11 cellular contexts compared by ENCODE assay signal in genomic region chr21:38170705-38171682, GRCh38.
DNase-seq lines count a peak whose midpoint lies in the region; ATAC-seq, FAIRE-seq and TF ChIP-seq lines count a peak whose summit lies in the region.
"Had no signal": no experiment of that assay in that cellular context is flagged by ENCODE, and none has a peak within 500 bp of the region (broad histone marks: within the 10 kb centered on the region; RNA-seq: fewer than 3 reads in every experiment).

No MANE protein-coding gene starts in this region.

- H3K18ac ChIP-seq in H1 (ENCODE audit: extremely low read depth, low read length): no peak overlapping the region

- no peaks in the 10 kb centered on the region for H3K23me2 ChIP-seq in H1 (ENCODE audit: low read depth, low read length)

- peak overlapping the region; percentile 71; the same call in 1 of the 2 replicates for H2AFZ ChIP-seq in H1 (ENCODE audit: low read length)

- H4K5ac ChIP-seq in H1 (ENCODE audit: insufficient read length, low read depth, low read length): no peak overlapping the region

- no peak for TF ChIP-seq EP300 in H1 (IDR thresholded peaks at IDR 0.05; ENCODE audit: borderline replicate concordance in 1 of 2, low read depth in 2 of 2, low read length in 2 of 2)
- no peak for TF ChIP-seq EP300 in transverse colon (IDR thresholded peaks at IDR 0.05; ENCODE audit: low read depth)

- H4K20me1 ChIP-seq in H1 (replicated peaks in 1 of 2; ENCODE audit: control insufficient read depth in 1 of 2, insufficient read depth in 2 of 2, low read length in 2 of 2): no peaks in the 10 kb centered on the region

- H3K36me3 ChIP-seq in H1 (ENCODE audit: control insufficient read depth in 2 of 4, insufficient read depth in 4 of 4, low read length in 3 of 4) (no peaks in the 10 kb centered on the region), mesodermal cell (ENCODE audit: control insufficient read depth, insufficient read depth, low read length) (no peaks in the 10 kb centered on the region), Peyer's patch (no peaks in the 10 kb centered on the region), transverse colon (no peaks in the 10 kb centered on the region)
- H3K36me3 ChIP-seq: adrenal gland had no signal

- H2BK5ac ChIP-seq in H1 (ENCODE audit: low read depth, low read length): peak overlapping the region; percentile 16; the same call in 1 of the 2 replicates

- intact Hi-C loops in transverse colon (cut with DNase I; ENCODE audit: low total_unique reads): no loop called here

- H3K36me3 Mint-ChIP-seq in effector memory CD8-positive, alpha-beta T cell (ENCODE audit: insufficient read depth): no peaks in the 10 kb centered on the region
- H3K36me3 Mint-ChIP-seq: naive thymus-derived CD8-positive, alpha-beta T cell had no signal

- peak overlapping the region; percentile 77; the same call in 1 of the 2 replicates for H2BK20ac ChIP-seq in H1 (ENCODE audit: low read length)

- H3K4me2 ChIP-seq in H1 (ENCODE audit: insufficient read depth in 1 of 2, low read depth in 2 of 2, low read length in 2 of 2): peak overlapping the region in 1 of 2 experiments; percentile 51; a peak in 2 of 4 replicates

- CTCF ChIA-PET in H1 (lab: Charles Lee; ENCODE audit: partially characterized antibody): interaction anchor here (0.6 to 12.0 kb wide), 39 partner anchors 9 to 639 kb away, joined by 3 to 366 read pairs (median 4); no protein-coding TSS in a partner anchor

- TF ChIP-seq CTCF in H1 (IDR thresholded peaks at IDR 0.05; ENCODE audit: control extremely low read depth in 1 of 3, insufficient read depth in 1 of 3, low read depth in 1 of 3, low read length in 3 of 3) (peak in 1 of 3 experiments; percentile 41; a peak in 1 of 4 replicates), Peyer's patch (IDR thresholded peaks at IDR 0.05) (no peak), GM10266 (IDR thresholded peaks at IDR 0.05; ENCODE audit: control insufficient read depth, insufficient read depth, low read depth, missing control alignments) (no peak), transverse colon (IDR thresholded peaks at IDR 0.05) (no peak)

- H2BK12ac ChIP-seq in H1 (ENCODE audit: low read depth, low read length): peak overlapping the region; percentile 28; the same call in 1 of the 2 replicates

- no peak overlapping the region for H4K8ac ChIP-seq in H1 (ENCODE audit: extremely low read depth, insufficient read depth, low read length)

- H3K4me3 ChIP-seq in H1 (ENCODE audit: extremely low read depth in 1 of 4, insufficient read depth in 2 of 4, low read depth in 3 of 4, low read length in 4 of 4): 0 out of 8 replicates have a peak overlapping the region, but pooled peaks of 1 of the 4 experiments have one; percentile 7
- no peak overlapping the region for H3K4me3 ChIP-seq in mesodermal cell (ENCODE audit: extremely low read depth, insufficient read depth, low read length, poor library complexity, severe bottlenecking)
- H3K4me3 ChIP-seq in Peyer's patch: no peak overlapping the region
- H3K4me3 ChIP-seq in transverse colon: no peak overlapping the region
- H3K4me3 ChIP-seq: adrenal gland had no signal

- TF ChIP-seq POLR2A in H1 (IDR thresholded peaks at IDR 0.05; ENCODE audit: control extremely low read depth in 1 of 2, low read depth in 2 of 2, low read length in 2 of 2) (no peak), Peyer's patch (IDR thresholded peaks at IDR 0.05) (no peak), transverse colon (IDR thresholded peaks at IDR 0.05) (no peak)

- no peak for FAIRE-seq in H1 (lab: Jason Lieb, UNC)
- FAIRE-seq: H54 had no signal

- H3K9me3 ChIP-seq in H1 (ENCODE audit: insufficient read depth in 2 of 2, low read depth in 1 of 2, low read length in 1 of 2) (no peaks in the 10 kb centered on the region), mesodermal cell (ENCODE audit: control insufficient read depth, low read length) (no peaks in the 10 kb centered on the region), Peyer's patch (no peaks in the 10 kb centered on the region), transverse colon (no peaks in the 10 kb centered on the region)
- H3K9me3 ChIP-seq: adrenal gland had no signal

- no peak for ATAC-seq in effector memory CD8-positive, alpha-beta T cell (replicated peaks)
- ATAC-seq: naive thymus-derived CD8-positive, alpha-beta T cell had no signal

- no peak overlapping the region for H3K23ac ChIP-seq in H1 (ENCODE audit: insufficient read length)

- no peaks in the 10 kb centered on the region for H3K9me3 Mint-ChIP-seq in effector memory CD8-positive, alpha-beta T cell
- H3K9me3 Mint-ChIP-seq: naive thymus-derived CD8-positive, alpha-beta T cell had no signal

- H3K9ac ChIP-seq in H1 (replicated peaks in 1 of 4; ENCODE audit: extremely low read depth in 1 of 4, low read depth in 3 of 4, low read length in 3 of 4): no peak overlapping the region

- no peak overlapping the region for H3K4ac ChIP-seq in H1 (replicated peaks; ENCODE audit: insufficient read length, low read depth, low read length)

- H2BK15ac ChIP-seq in H1 (ENCODE audit: low read length): no peak overlapping the region

- H2AK5ac ChIP-seq in H1 (ENCODE audit: low read depth, low read length): no peak overlapping the region

- no peak overlapping the region for H3K14ac ChIP-seq in H1 (ENCODE audit: insufficient read length)

- H3K4me3 Mint-ChIP-seq in effector memory CD8-positive, alpha-beta T cell: no peak overlapping the region
- H3K4me3 Mint-ChIP-seq: naive thymus-derived CD8-positive, alpha-beta T cell had no signal

- no peak overlapping the region for H3K56ac ChIP-seq in H1 (replicated peaks; ENCODE audit: insufficient read length, low read depth, low read length)

- H3K4me1 Mint-ChIP-seq in effector memory CD8-positive, alpha-beta T cell (ENCODE audit: low read depth in 2 of 2): no peaks in the 10 kb centered on the region
- H3K4me1 Mint-ChIP-seq: naive thymus-derived CD8-positive, alpha-beta T cell had no signal

- H3K79me1 ChIP-seq in H1 (ENCODE audit: low read depth, low read length): no peaks in the 10 kb centered on the region

- H3K27ac ChIP-seq in H1 (ENCODE audit: low read depth, low read length) (peak overlapping the region; percentile 32; the same call in 1 of the 2 replicates), mesodermal cell (ENCODE audit: low read depth, low read length, severe bottlenecking) (peak overlapping the region; percentile 96), Peyer's patch (no peak overlapping the region), transverse colon (no peak overlapping the region)

- peak; percentile 11 to 16; a peak in 1 of 4 replicates for TF ChIP-seq RAD21 in H1 (IDR thresholded peaks at IDR 0.05 in 1 of 2, conservative IDR thresholded peaks at IDR 0.05 in 1 of 2; ENCODE audit: low read depth in 2 of 2, low read length in 2 of 2)

- H3K27ac Mint-ChIP-seq in effector memory CD8-positive, alpha-beta T cell: no peak overlapping the region
- H3K27ac Mint-ChIP-seq: naive thymus-derived CD8-positive, alpha-beta T cell had no signal

- H3K27me3 Mint-ChIP-seq in effector memory CD8-positive, alpha-beta T cell: peaks cover 5 to 10% of the 10 kb centered on the region in 2 donors

- H3K4me1 ChIP-seq in H1 (replicated peaks in 1 of 4; ENCODE audit: control insufficient read depth in 3 of 4, insufficient read depth in 4 of 4, low read length in 3 of 4) (peaks cover 2 to 10% (median 6%) of the 10 kb centered on the region in 4 experiments; a peak in 5 of 7 replicates), mesodermal cell (ENCODE audit: control insufficient read depth, insufficient read depth, low read length, poor library complexity, severe bottlenecking) (peaks cover 26% of the 10 kb centered on the region), Peyer's patch (no peaks in the 10 kb centered on the region), transverse colon (no peaks in the 10 kb centered on the region)

- no peaks in the 10 kb centered on the region for H3K79me2 ChIP-seq in H1 (ENCODE audit: control insufficient read depth in 1 of 2, insufficient read depth in 2 of 2, low read length in 2 of 2)

- H4K91ac ChIP-seq in H1 (replicated peaks; ENCODE audit: insufficient read length, low read length): peak overlapping the region; percentile 63

- H2BK120ac ChIP-seq in H1 (replicated peaks; ENCODE audit: low read depth, low read length): peak overlapping the region; percentile 68

- POLR2A ChIA-PET in H1 (lab: Charles Lee; ENCODE audit: partially characterized antibody): interaction anchor here (0.8 to 1.8 kb wide), 3 partner anchors 44 to 182 kb away, joined by 3 to 7 read pairs (median 4); no protein-coding TSS in a partner anchor

- in situ Hi-C loops in transverse colon (cut with MboI; ENCODE audit: low pct_ligation_motif_present in 1 of 4, low pct_unique_long_range_greater_than_20kb in 1 of 4, low sequenced_read_pairs in 3 of 4): no loop called here

- WGBS in H1 (ENCODE audit: extremely low coverage in 1 of 2, insufficient coverage in 1 of 2, insufficient read length in 1 of 2, insufficient replicate concordance in 2 of 2, low coverage in 1 of 2, low lambda C conversion rate in 2 of 2, missing lambda C conversion rate in 1 of 2), 2 experiments: 70% methylated on average over 8 of the region's 8 CpGs; no CpG with 5 or more reads in 1 of the 2 experiments
- WGBS in mesodermal cell (ENCODE audit: insufficient coverage in 2 of 2), 2 experiments: 66 to 100% methylated on average over 4 to 5 of the region's 8 CpGs
- 63 to 71% methylated on average over 6 to 8 of the region's 8 CpGs for WGBS in transverse colon (ENCODE audit: low coverage in 1 of 2), 2 donors

- no peaks in the 10 kb centered on the region; a peak in 1 of 7 replicates for H3K27me3 ChIP-seq in H1 (replicated peaks in 1 of 4; ENCODE audit: control insufficient read depth in 3 of 4, extremely low read depth in 1 of 4, insufficient read depth in 3 of 4, low read length in 3 of 4)
- no peaks in the 10 kb centered on the region for H3K27me3 ChIP-seq in Peyer's patch
- no peaks in the 10 kb centered on the region for H3K27me3 ChIP-seq in transverse colon
- H3K27me3 ChIP-seq: adrenal gland had no signal

- DNase-seq in COR-L47 (lab: John Stamatoyannopoulos, UW) (peak; percentile 8), NCI-H2196 (lab: John Stamatoyannopoulos, UW; ENCODE audit: unreplicated experiment) (peak; percentile 34), H1 (ENCODE audit: low read depth in 1 of 2, low spot score in 2 of 2) (peak in 1 of 2 experiments; percentile 51), Peyer's patch (no peak), GM10266 (ENCODE audit: extremely low spot score) (no peak), transverse colon (no peak)
- no peak for DNase-seq in effector memory CD8-positive, alpha-beta T cell
- DNase-seq: naive thymus-derived CD8-positive, alpha-beta T cell had no signal

TF ChIP-seq in H1, 55 proteins besides CTCF, POLR2A, EP300 and RAD21 (continues in another document):
- no peak for TF ChIP-seq SIX5 (IDR thresholded peaks at IDR 0.05; ENCODE audit: low read depth, low read length)
- no peak for TF ChIP-seq CEBPB (IDR thresholded peaks at IDR 0.05; ENCODE audit: low read depth, low read length)
- TF ChIP-seq ATF3 (IDR thresholded peaks at IDR 0.05; ENCODE audit: insufficient read depth, low read depth, low read length): no peak

Comparison
In these comparisons a context has a peak if more than half of its experiments do, and no peak if none do; other contexts are left out.
1. DNase-seq: peak in COR-L47 (single experiment) and NCI-H2196 (single experiment); none in Peyer's patch (0 of 3), effector memory CD8-positive, alpha-beta T cell (0 of 3), GM10266 (single experiment) and transverse colon (single experiment).
2. H3K27ac ChIP-seq: peak in H1 (single experiment) and mesodermal cell (single experiment); none in Peyer's patch (0 of 4) and transverse colon (0 of 4).